ENCODE assay signal across 19 cellular contexts in genomic region chr12:123099556-123100192, GRCh38. TPM values are rescaled to one million over a fixed set of nuclear protein-coding genes. Genes with fewer than 3 reads are reported as not detected.
A peak's percentile ranks its signal among the peaks of the same experiment; 100 is the strongest.
DNase-seq lines count a peak whose midpoint lies in the region; ATAC-seq and TF ChIP-seq lines count a peak whose summit lies in the region.
"Had no signal": no experiment of that assay in that cellular context is flagged by ENCODE, and none has a peak within 500 bp of the region (broad histone marks: within the 10 kb centered on the region; RNA-seq: fewer than 3 reads in every experiment).

No MANE protein-coding gene starts in this region.

- no peaks in the 10 kb centered on the region for H3K36me3 ChIP-seq in SJCRH30
- H3K36me3 ChIP-seq: colonic mucosa, left lung, tibial artery had no signal

- no peak overlapping the region for H3K4me3 ChIP-seq in SJCRH30
- H3K4me3 ChIP-seq: colonic mucosa, left lung, mucosa of descending colon, tibial artery had no signal

- intact Hi-C loops in left colon (cut with DNase I, micrococcal nuclease), result no loop called here

- no peaks in the 10 kb centered on the region for H3K27me3 Mint-ChIP-seq in activated naive CD4-positive, alpha-beta T cell treated with anti-CD3 and anti-CD28 coated beads, Interleukin-2, amount 50 U/mL, for 24 hours
- no peaks in the 10 kb centered on the region for H3K27me3 Mint-ChIP-seq in activated naive CD4-positive, alpha-beta T cell treated with anti-CD3 and anti-CD28 coated beads, Interleukin-2, amount 10 ng/mL, durations not matched to agents 7 days and 5 days
- H3K27me3 Mint-ChIP-seq: activated CD4-positive, alpha-beta T cell treated with anti-CD3 and anti-CD28 coated beads, Interleukin-2, amount 10 ng/mL, durations not matched to agents 24 days and 14 days; activated naive CD8-positive, alpha-beta T cell treated with anti-CD3 and anti-CD28 coated beads for 36 hours; CD4-positive, CD25-positive, alpha-beta regulatory T cell had no signal

- no peak for TF ChIP-seq RAD21 in Ishikawa (IDR thresholded peaks at IDR 0.05; ENCODE audit: low read depth)

- no peaks in the 10 kb centered on the region for H3K9me3 ChIP-seq in SJCRH30 (replicated peaks)
- H3K9me3 ChIP-seq: colonic mucosa, left lung, mucosa of descending colon, tibial artery had no signal

- no peak for DNase-seq in activated naive CD4-positive, alpha-beta T cell treated with anti-CD3 and anti-CD28 coated beads, Interleukin-2, amount 10 ng/mL, durations not matched to agents 7 days and 5 days
- DNase-seq in NCI-H446 treated with DMSO at 0.1 percent for 48 hours (lab: John Stamatoyannopoulos, UW) (peak; percentile 8), left kidney (ENCODE audit: low read depth, low spot score) (peak; percentile 18), superior temporal gyrus (ENCODE audit: extremely low spot score) (no peak), left colon (no peak), SJCRH30 (no peak)
- DNase-seq: activated CD4-positive, alpha-beta T cell treated with anti-CD3 and anti-CD28 coated beads, Interleukin-2, amount 10 ng/mL, durations not matched to agents 24 days and 14 days; activated naive CD8-positive, alpha-beta T cell treated with anti-CD3 and anti-CD28 coated beads for 36 hours; CD4-positive, CD25-positive, alpha-beta regulatory T cell; colonic mucosa; H9; left lung; mucosa of descending colon; stimulated activated CD4-positive, alpha-beta T cell treated with anti-CD3 and anti-CD28 coated beads, Interleukin-1b, Interleukin-23, amount 100 ng/mL, for 48 hours; stimulated activated naive CD4-positive, alpha-beta T cell treated with Interleukin-2 at 50 U/mL for 16 hours; tibial artery had no signal

- H3K9me3 Mint-ChIP-seq in activated naive CD4-positive, alpha-beta T cell treated with anti-CD3 and anti-CD28 coated beads, Interleukin-2, amount 50 U/mL, for 24 hours, result no peaks in the 10 kb centered on the region
- no peaks in the 10 kb centered on the region for H3K9me3 Mint-ChIP-seq in activated naive CD4-positive, alpha-beta T cell treated with anti-CD3 and anti-CD28 coated beads, Interleukin-2, amount 10 ng/mL, durations not matched to agents 7 days and 5 days
- H3K9me3 Mint-ChIP-seq: activated CD4-positive, alpha-beta T cell treated with anti-CD3 and anti-CD28 coated beads, Interleukin-2, amount 10 ng/mL, durations not matched to agents 24 days and 14 days; activated naive CD8-positive, alpha-beta T cell treated with anti-CD3 and anti-CD28 coated beads for 36 hours; CD4-positive, CD25-positive, alpha-beta regulatory T cell; H9 had no signal

- ATAC-seq in left colon, result no peak
- ATAC-seq: left lung, mucosa of descending colon had no signal

- TF ChIP-seq EP300 in Ishikawa (IDR thresholded peaks at IDR 0.05; ENCODE audit: borderline replicate concordance), result no peak

- CTCF ChIA-PET in activated naive CD4-positive, alpha-beta T cell treated with anti-CD3 and anti-CD28 coated beads, Interleukin-2, amount 10 ng/mL, durations not matched to agents 7 days and 5 days (lab: Charles Lee), result interaction anchor here (0.5 kb wide), 1 partner anchor 284 kb away, joined by 3 read pairs; the partner anchor contains the start of gene KMT5A

- peaks cover 14% of the 10 kb centered on the region for H3K4me1 ChIP-seq in SJCRH30
- H3K4me1 ChIP-seq: colonic mucosa had no signal

- no peaks in the 10 kb centered on the region for H3K27me3 ChIP-seq in SJCRH30
- H3K27me3 ChIP-seq: colonic mucosa, left lung, tibial artery had no signal

- H3K4me3 Mint-ChIP-seq in activated naive CD4-positive, alpha-beta T cell treated with anti-CD3 and anti-CD28 coated beads, Interleukin-2, amount 50 U/mL, for 24 hours, result no peak overlapping the region
- H3K4me3 Mint-ChIP-seq in activated naive CD4-positive, alpha-beta T cell treated with anti-CD3 and anti-CD28 coated beads, Interleukin-2, amount 10 ng/mL, durations not matched to agents 7 days and 5 days, result no peak overlapping the region
- H3K4me3 Mint-ChIP-seq: activated CD4-positive, alpha-beta T cell treated with anti-CD3 and anti-CD28 coated beads, Interleukin-2, amount 10 ng/mL, durations not matched to agents 24 days and 14 days; activated naive CD8-positive, alpha-beta T cell treated with anti-CD3 and anti-CD28 coated beads for 36 hours; CD4-positive, CD25-positive, alpha-beta regulatory T cell; H9 had no signal

- peak overlapping the region; percentile 41 for H3K27ac Mint-ChIP-seq in activated naive CD4-positive, alpha-beta T cell treated with anti-CD3 and anti-CD28 coated beads, Interleukin-2, amount 50 U/mL, for 24 hours
- H3K27ac Mint-ChIP-seq in activated naive CD4-positive, alpha-beta T cell treated with anti-CD3 and anti-CD28 coated beads, Interleukin-2, amount 10 ng/mL, durations not matched to agents 7 days and 5 days, result no peak overlapping the region
- H3K27ac Mint-ChIP-seq: activated CD4-positive, alpha-beta T cell treated with anti-CD3 and anti-CD28 coated beads, Interleukin-2, amount 10 ng/mL, durations not matched to agents 24 days and 14 days; activated naive CD8-positive, alpha-beta T cell treated with anti-CD3 and anti-CD28 coated beads for 36 hours; H9 had no signal

- H3K27ac ChIP-seq in SJCRH30, result no peak overlapping the region
- H3K27ac ChIP-seq: colonic mucosa, KMS-11, left lung, tibial artery had no signal

- H3K4me1 Mint-ChIP-seq in activated naive CD4-positive, alpha-beta T cell treated with anti-CD3 and anti-CD28 coated beads, Interleukin-2, amount 50 U/mL, for 24 hours, result peaks cover 32% of the 10 kb centered on the region
- H3K4me1 Mint-ChIP-seq in activated naive CD4-positive, alpha-beta T cell treated with anti-CD3 and anti-CD28 coated beads, Interleukin-2, amount 10 ng/mL, durations not matched to agents 7 days and 5 days, result peaks cover 31% of the 10 kb centered on the region

- H3K36me3 Mint-ChIP-seq in activated naive CD4-positive, alpha-beta T cell treated with anti-CD3 and anti-CD28 coated beads, Interleukin-2, amount 50 U/mL, for 24 hours, result peaks cover 2% of the 10 kb centered on the region
- peaks cover 10% of the 10 kb centered on the region for H3K36me3 Mint-ChIP-seq in activated naive CD4-positive, alpha-beta T cell treated with anti-CD3 and anti-CD28 coated beads, Interleukin-2, amount 10 ng/mL, durations not matched to agents 7 days and 5 days

TF ChIP-seq in Ishikawa, 13 proteins besides CTCF, POLR2A, EP300 and RAD21:
- TF ChIP-seq REST (IDR thresholded peaks at IDR 0.05; ENCODE audit: low read depth) (no peak), ZBTB7A (IDR thresholded peaks at IDR 0.05; ENCODE audit: low read depth) (no peak), MAX (IDR thresholded peaks at IDR 0.05) (no peak), USF1 (IDR thresholded peaks at IDR 0.05) (no peak), NFIC (IDR thresholded peaks at IDR 0.05) (peak; percentile 46), EGR1 (IDR thresholded peaks at IDR 0.05) (no peak)

RNA-seq across cellular contexts. Expression of gene PITPNM2, which starts 51.2 kb away (rescaled TPM):
- total RNA-seq in left colon, result 10 to 100 TPM; 11.4 to 17.6 TPM
- total RNA-seq in SJCRH30 (2014; rRNA removed; shearing (Covaris generic)), result 1.2 and 1.3 TPM in 2 replicates

Comparison
In these comparisons a context has a peak if more than half of its experiments do, and no peak if none do; other contexts are left out.
1. DNase-seq: peak in NCI-H446 treated with DMSO at 0.1 percent for 48 hours (single experiment) and left kidney (single experiment); none in activated naive CD4-positive, alpha-beta T cell treated with anti-CD3 and anti-CD28 coated beads, Interleukin-2, amount 10 ng/mL, durations not matched to agents 7 days and 5 days (single experiment), superior temporal gyrus (single experiment), left colon (0 of 2) and SJCRH30 (0 of 2).